Comparison of ENCODE assay signal across 22 cellular contexts in the genomic region with DNA sequence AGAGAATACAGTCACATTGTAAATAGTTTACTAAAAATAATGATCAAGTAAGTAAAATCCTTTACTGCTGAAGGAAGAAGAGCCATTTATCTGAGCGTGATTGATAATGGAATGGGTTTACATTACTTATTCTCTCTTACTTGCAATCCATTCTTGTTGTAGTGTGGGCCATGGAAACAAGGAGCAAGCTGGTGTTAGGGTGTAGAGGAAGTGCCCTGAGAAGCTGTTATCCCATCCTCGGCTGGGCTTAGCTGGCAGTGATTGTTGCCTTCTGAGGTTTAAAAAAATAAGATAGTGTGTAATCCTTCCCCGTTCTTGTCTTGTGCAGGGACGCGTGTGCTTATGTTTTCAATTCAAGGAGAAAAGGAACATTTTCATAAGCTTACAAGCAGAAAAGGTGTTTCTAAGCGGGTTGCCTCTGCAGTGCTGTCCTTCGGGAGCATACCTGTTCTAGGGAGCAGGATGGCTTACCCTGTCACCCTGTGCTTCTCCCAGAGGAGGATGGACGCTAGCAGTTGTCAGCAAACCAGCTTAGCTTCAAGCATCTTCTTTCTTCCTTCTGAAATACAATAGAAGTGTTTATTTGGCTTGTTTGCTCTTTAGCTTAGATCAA.
DNase-seq lines count a peak whose midpoint lies in the region; ATAC-seq and TF ChIP-seq lines count a peak whose summit lies in the region.
"Had no signal": no experiment of that assay in that cellular context is flagged by ENCODE, and none has a peak within 500 bp of the region (broad histone marks: within the 10 kb centered on the region; RNA-seq: fewer than 3 reads in every experiment).

No MANE protein-coding gene starts in this region.

- H3K4me3 ChIP-seq in Caco-2 (ENCODE audit: low read depth, low read length): peak overlapping the region; percentile 22
- H3K4me3 ChIP-seq: thoracic aorta had no signal

- intact Hi-C loops in Caco-2 (cut with micrococcal nuclease; ENCODE audit: unreplicated experiment): no loop called here
- intact Hi-C loops in MCF 10A (cut with micrococcal nuclease): no loop called here
- intact Hi-C loops in natural killer cell (cut with micrococcal nuclease): no loop called here

- H3K4me3 Mint-ChIP-seq in Caco-2 (ENCODE audit: unreplicated experiment) (peak overlapping the region; percentile 76), MCF 10A (ENCODE audit: unreplicated experiment) (peak overlapping the region; percentile 85), natural killer cell (no peak overlapping the region)
- H3K4me3 Mint-ChIP-seq: CD14-positive monocyte had no signal

- H3K36me3 ChIP-seq in Caco-2 (ENCODE audit: control insufficient read depth, insufficient read depth, low read length): no peaks in the 10 kb centered on the region
- H3K36me3 ChIP-seq: thoracic aorta had no signal

- ATAC-seq in natural killer cell (no peak), GM21717 (IDR thresholded peaks at IDR 0.05; ENCODE audit: unreplicated experiment) (no peak)
- ATAC-seq: left lobe of liver had no signal

- H3K27me3 Mint-ChIP-seq in Caco-2 (ENCODE audit: insufficient read depth, unreplicated experiment) (no peaks in the 10 kb centered on the region), MCF 10A (ENCODE audit: insufficient read depth, unreplicated experiment) (no peaks in the 10 kb centered on the region), natural killer cell (ENCODE audit: low read depth in 2 of 2) (peaks cover 9 to 12% of the 10 kb centered on the region in 2 donors)

- CTCF ChIA-PET in Caco-2 (lab: Charles Lee) (no interaction called here), MCF 10A (lab: Yijun Ruan, JAX) (interaction anchor here (0.6 to 2.2 kb wide), 4 partner anchors 16 to 1448 kb away, joined by 3 to 10 read pairs (median 3); a partner anchor contains a TSS)

- no peaks in the 10 kb centered on the region for H3K9me3 ChIP-seq in Caco-2
- H3K9me3 ChIP-seq: thoracic aorta had no signal

- H3K27ac Mint-ChIP-seq in Caco-2 (ENCODE audit: unreplicated experiment): peak overlapping the region; percentile 16
- peak overlapping the region; percentile 91 for H3K27ac Mint-ChIP-seq in MCF 10A (ENCODE audit: low read depth, unreplicated experiment)
- H3K27ac Mint-ChIP-seq in natural killer cell: no peak overlapping the region
- H3K27ac Mint-ChIP-seq: CD14-positive monocyte had no signal

- no TSS peak for BruUV-seq in Caco-2 (replicated peaks; lab: Mats Ljungman, UMichigan)
- no TSS peak for BruUV-seq in MCF 10A (replicated peaks; lab: Mats Ljungman, UMichigan)

- H3K4me1 ChIP-seq in Caco-2: peaks cover 22% of the 10 kb centered on the region
- H3K4me1 ChIP-seq: parathyroid adenoma had no signal

- H3K9me3 Mint-ChIP-seq in Caco-2 (ENCODE audit: unreplicated experiment) (no peaks in the 10 kb centered on the region), MCF 10A (ENCODE audit: unreplicated experiment) (no peaks in the 10 kb centered on the region), natural killer cell (no peaks in the 10 kb centered on the region)

- TF ChIP-seq CTCF in Caco-2 (IDR thresholded peaks at IDR 0.05; ENCODE audit: insufficient read depth in 1 of 2, low read depth in 1 of 2, low read length in 1 of 2, severe bottlenecking in 1 of 2, unreplicated experiment in 1 of 2) (no peak), MCF 10A (IDR thresholded peaks at IDR 0.05; ENCODE audit: unreplicated experiment) (no peak), natural killer cell (IDR thresholded peaks at IDR 0.05) (no peak)

- DNase-seq in Caco-2 (no peak), MCF 10A (ENCODE audit: unreplicated experiment) (peak; percentile 49), kidney tubule cell (ENCODE audit: low spot score) (peak; percentile 59), renal cortical epithelial cell (ENCODE audit: low read depth) (peak; percentile 55), NCI-H774 (lab: John Stamatoyannopoulos, UW) (no peak), natural killer cell (no peak), foreskin melanocyte (no peak)
- DNase-seq: activated CD4-positive, alpha-beta T cell treated with anti-CD3 and anti-CD28 coated beads, Interleukin-2, amount 50 U/mL, for 1 hour; activated gamma-delta T cell; amniotic stem cell; DMS79; effector memory CD4-positive, alpha-beta T cell; hypothalamus; MM.1S; NCI-H187; NCI-H446; stimulated activated CD4-positive, alpha-beta T cell treated with anti-CD3 and anti-CD28 coated beads, Interleukin-12 subunit alpha, Interleukin-12 subunit beta, amount 100 ng/mL, for 4 hours had no signal

- H3K4me1 Mint-ChIP-seq in Caco-2 (ENCODE audit: low read depth, unreplicated experiment): peaks cover 9% of the 10 kb centered on the region
- H3K4me1 Mint-ChIP-seq in MCF 10A (ENCODE audit: insufficient read depth, unreplicated experiment): peaks cover 54% of the 10 kb centered on the region
- no peaks in the 10 kb centered on the region for H3K4me1 Mint-ChIP-seq in natural killer cell

- H3K36me3 Mint-ChIP-seq in Caco-2 (ENCODE audit: insufficient read depth, unreplicated experiment) (no peaks in the 10 kb centered on the region), MCF 10A (ENCODE audit: insufficient read depth, unreplicated experiment) (no peaks in the 10 kb centered on the region), natural killer cell (no peaks in the 10 kb centered on the region)
- H3K36me3 Mint-ChIP-seq: CD14-positive monocyte had no signal

- POLR2A ChIA-PET in Caco-2 (lab: Charles Lee): no interaction called here
- POLR2A ChIA-PET in MCF 10A (lab: Yijun Ruan, JAX): interaction anchor here (0.6 to 4.8 kb wide), 24 partner anchors 9 to 1522 kb away, joined by 3 to 107 read pairs (median 6); a partner anchor contains a TSS

- no peaks in the 10 kb centered on the region for H3K27me3 ChIP-seq in Caco-2 (replicated peaks; ENCODE audit: control insufficient read depth, insufficient read depth, low read length)

Comparison
In these comparisons a context has a peak if more than half of its experiments do, and no peak if none do; other contexts are left out.
1. DNase-seq: peak in MCF 10A (single experiment), kidney tubule cell (single experiment) and renal cortical epithelial cell (single experiment); none in Caco-2 (0 of 2), NCI-H774 (single experiment), natural killer cell (single experiment) and foreskin melanocyte (single experiment).
2. H3K27ac Mint-ChIP-seq: peak in Caco-2 (single experiment) and MCF 10A (single experiment); none in natural killer cell (0 of 2).